Comparison of ENCODE assay signal across 8 cellular contexts in genomic region chr12:12716845-12717585, GRCh38. TPM values are rescaled to one million over a fixed set of nuclear protein-coding genes. Genes with fewer than 3 reads are reported as not detected.
A peak's percentile ranks its signal among the peaks of the same experiment; 100 is the strongest.
DNase-seq lines count a peak whose midpoint lies in the region; ATAC-seq and TF ChIP-seq lines count a peak whose summit lies in the region.

CDKN1B (plus strand) TSS chr12:12717368; CDS start chr12:12717840, 472 bp downstream.

- TF ChIP-seq CTCF in OCI-LY1 (IDR thresholded peaks at IDR 0.05; ENCODE audit: low read length): no peak

- H2AFZ ChIP-seq in OCI-LY1 (ENCODE audit: low read length): no peak within 1 kb of the TSS

- peaks cover 32% of the 10 kb centered on the region for H3K79me2 ChIP-seq in OCI-LY1 (ENCODE audit: insufficient read depth, low read length)

- in situ Hi-C loops in endometrial microvascular endothelial cells (cut with HindIII; ENCODE audit: inconsistent ontology term, low pct_unique_long_range_greater_than_20kb, low sequenced_read_pairs): no loop called here

- WGBS in mesodermal cell (ENCODE audit: insufficient coverage in 2 of 2), 2 experiments: 0 to 1% methylated on average over 57 to 60 of the region's 78 CpGs

- H3K36me3 ChIP-seq in OCI-LY1 (ENCODE audit: insufficient read depth, low read length) (peaks cover 40% of the 10 kb centered on the region), mesodermal cell (ENCODE audit: control insufficient read depth, insufficient read depth, low read length) (peaks cover 30% of the 10 kb centered on the region)

- H3K9ac ChIP-seq in OCI-LY1 (ENCODE audit: low read length): peak within 1 kb of the TSS; percentile 92

- H3K27ac ChIP-seq in OCI-LY1 (ENCODE audit: low read depth, low read length, poor library complexity, severe bottlenecking) (peak within 1 kb of the TSS; percentile 98), mesodermal cell (ENCODE audit: low read depth, low read length, severe bottlenecking) (peak within 1 kb of the TSS; percentile 85)

- peak; percentile 41 for ATAC-seq in GM21390 (IDR thresholded peaks at IDR 0.05; ENCODE audit: unreplicated experiment)

- peaks cover under 1% of the 10 kb centered on the region for H3F3A ChIP-seq in OCI-LY1 (ENCODE audit: insufficient read depth, low read length)

- H3K4me1 ChIP-seq in OCI-LY1 (ENCODE audit: insufficient read depth, low read length, severe bottlenecking) (peaks cover 66% of the 10 kb centered on the region), mesodermal cell (ENCODE audit: control insufficient read depth, insufficient read depth, low read length, poor library complexity, severe bottlenecking) (peaks cover 34% of the 10 kb centered on the region)

- no peaks in the 10 kb centered on the region for H4K20me1 ChIP-seq in OCI-LY1 (ENCODE audit: insufficient read depth, low read length)

- H3K4me3 ChIP-seq in OCI-LY1 (ENCODE audit: low read depth, low read length, poor library complexity, severe bottlenecking) (peak within 1 kb of the TSS; percentile 88), mesodermal cell (ENCODE audit: extremely low read depth, insufficient read depth, low read length, poor library complexity, severe bottlenecking) (peak within 1 kb of the TSS; percentile 95)

- H3K9me3 ChIP-seq in OCI-LY1 (ENCODE audit: low read length) (no peaks in the 10 kb centered on the region), mesodermal cell (ENCODE audit: control insufficient read depth, low read length) (no peaks in the 10 kb centered on the region)

- DNase-seq in COLO668 (lab: John Stamatoyannopoulos, UW; ENCODE audit: unreplicated experiment) (peak; percentile 95), HuH-7 (ENCODE audit: low spot score) (peak; percentile 88)
- DNase-seq in activated CD8-positive, alpha-beta memory T cell treated with anti-CD3 and anti-CD28 coated beads, Interleukin-2, amount 50 U/mL, for 4 hours: peak; percentile 84
- peak; percentile 68 to 74 for DNase-seq in stimulated activated CD8-positive, alpha-beta memory T cell treated with anti-CD3 and anti-CD28 coated beads, Interleukin-15, amount 100 ng/mL, for 4 hours (ENCODE audit: low read depth in 2 of 2)

- H3K4me2 ChIP-seq in OCI-LY1 (ENCODE audit: low read length): peak within 1 kb of the TSS; percentile 83

- H3K27me3 ChIP-seq in OCI-LY1 (ENCODE audit: insufficient read depth, low read length): no peaks in the 10 kb centered on the region

- H3K9me2 ChIP-seq in OCI-LY1 (ENCODE audit: low read depth, low read length): no peaks in the 10 kb centered on the region

RNA-seq across cellular contexts. Expression of gene CDKN1B, which starts in this region (rescaled TPM):
- 26.1 TPM for total RNA-seq in endometrial microvascular endothelial cells (ENCODE audit: inconsistent ontology term)
- polyA plus RNA-seq in mesodermal cell (2013, experiment 1 of 2): 39.8 TPM
- polyA plus RNA-seq in mesodermal cell (2013, experiment 2 of 2): 35.8 TPM

Comparison
In these comparisons a context has a peak if more than half of its experiments do, and no peak if none do; other contexts are left out.
1. Peak in every context shown above with its lines: DNase-seq, ATAC-seq, H3K4me3 ChIP-seq and H3K27ac ChIP-seq.